1 cellular context compared by ENCODE assay signal in genomic region chr16:84178146-84178765, GRCh38.
TF ChIP-seq lines count a peak whose summit lies in the region.

No MANE protein-coding gene starts in this region.

TF ChIP-seq in WTC11, 78 proteins besides CTCF, POLR2A, EP300 and RAD21 (continued from another document):
- TF ChIP-seq ATF3 (CRISPR knock-in tag; conservative IDR thresholded peaks at IDR 0.05): no peak
- no peak for TF ChIP-seq ESRRA (CRISPR knock-in tag; IDR thresholded peaks at IDR 0.05; ENCODE audit: borderline replicate concordance)
- no peak for TF ChIP-seq MLX (CRISPR knock-in tag; IDR thresholded peaks at IDR 0.05)
- no peak for TF ChIP-seq GTF2I (CRISPR knock-in tag; conservative IDR thresholded peaks at IDR 0.05)
- TF ChIP-seq JUN (CRISPR knock-in tag; IDR thresholded peaks at IDR 0.05): no peak
- no peak for TF ChIP-seq RORB (CRISPR knock-in tag; IDR thresholded peaks at IDR 0.05)
- TF ChIP-seq GRHL2 (CRISPR knock-in tag; IDR thresholded peaks at IDR 0.05; ENCODE audit: insufficient replicate concordance, severe bottlenecking): no peak
- no peak for TF ChIP-seq ZNF138 (CRISPR knock-in tag; conservative IDR thresholded peaks at IDR 0.05)
